ENCODE assay signal across 8 cellular contexts in the genomic region with DNA sequence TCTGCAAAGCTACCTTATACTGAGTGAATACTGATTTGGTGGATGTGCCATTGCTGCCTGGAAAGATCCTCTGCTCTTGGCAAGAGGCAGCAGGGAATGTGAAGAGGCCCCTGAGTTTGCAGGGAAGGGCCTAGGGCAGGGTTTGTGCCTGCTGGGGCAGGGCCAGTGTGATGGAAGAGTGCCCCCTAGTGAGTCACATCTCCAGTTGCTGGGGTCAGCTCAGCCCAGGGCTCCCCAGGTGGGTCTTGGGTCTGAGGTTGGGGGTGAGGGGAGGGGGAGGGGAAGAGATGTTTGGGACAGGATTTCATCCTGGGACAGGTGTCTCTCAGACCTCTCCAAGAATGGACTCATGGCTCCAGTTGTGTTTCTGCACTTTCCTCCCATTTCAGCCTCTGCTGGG. TPM values are rescaled to one million over a fixed set of nuclear protein-coding genes. Genes with fewer than 3 reads are reported as not detected.
DNase-seq lines count a peak whose midpoint lies in the region; ATAC-seq and TF ChIP-seq lines count a peak whose summit lies in the region.

No MANE protein-coding gene starts in this region.

- peak; percentile 18 for TF ChIP-seq CTCF in RWPE2 (IDR thresholded peaks at IDR 0.05; ENCODE audit: poor library complexity, severe bottlenecking)
- TF ChIP-seq CTCF in fibroblast of villous mesenchyme (IDR thresholded peaks at IDR 0.05; ENCODE audit: insufficient read depth, low read depth, low read length) = peak; percentile 70
- peak; percentile 20 to 64 (median 35) for TF ChIP-seq CTCF in sigmoid colon (IDR thresholded peaks at IDR 0.05)

- no peak for TF ChIP-seq POLR2A in sigmoid colon (IDR thresholded peaks at IDR 0.05)

- H3K27ac ChIP-seq in RWPE2 (ENCODE audit: poor library complexity, severe bottlenecking) (no peak overlapping the region), sigmoid colon (no peak overlapping the region)

- H3K4me1 ChIP-seq in RWPE2 (ENCODE audit: insufficient read depth, poor library complexity, severe bottlenecking) (peaks cover 30% of the 10 kb centered on the region), sigmoid colon (peaks cover 0 to 16% (median 12%) of the 10 kb centered on the region in 4 donors)

- peaks cover 3% of the 10 kb centered on the region for H3K36me3 ChIP-seq in RWPE2 (ENCODE audit: low read depth)
- no peaks in the 10 kb centered on the region for H3K36me3 ChIP-seq in sigmoid colon

- H3K27me3 ChIP-seq in RWPE2 (ENCODE audit: insufficient read depth, poor library complexity, severe bottlenecking) (no peaks in the 10 kb centered on the region), sigmoid colon (no peaks in the 10 kb centered on the region)

- TF ChIP-seq EP300 in sigmoid colon (IDR thresholded peaks at IDR 0.05) = no peak

- ATAC-seq in RWPE2 (ENCODE audit: low read depth) = no peak

- DNase-seq in DMS53 (lab: John Stamatoyannopoulos, UW) = peak; percentile 28
- DNase-seq in DMS53 treated with DMSO at 0.1 percent for 48 hours (lab: John Stamatoyannopoulos, UW; ENCODE audit: unreplicated experiment) = no peak
- DNase-seq in RWPE2 (ENCODE audit: low spot score) = no peak
- peak; percentile 62 for DNase-seq in fibroblast of villous mesenchyme (ENCODE audit: low read depth)
- peak; percentile 74 for DNase-seq in sigmoid colon
- DNase-seq in NCI-H1092 (lab: John Stamatoyannopoulos, UW) = no peak
- no peak for DNase-seq in H4 (ENCODE audit: low spot score)
- no peak for DNase-seq in DMS114 treated with DMSO at 0.1 percent for 48 hours (lab: John Stamatoyannopoulos, UW; ENCODE audit: unreplicated experiment)

- H3K9me3 ChIP-seq in RWPE2 (ENCODE audit: severe bottlenecking) = no peaks in the 10 kb centered on the region
- no peaks in the 10 kb centered on the region for H3K9me3 ChIP-seq in sigmoid colon

- intact Hi-C loops in sigmoid colon (cut with DNase I) = loop anchor here (1.0 kb wide), 1 partner anchor 70 kb away; no protein-coding TSS in a partner anchor

- no peak overlapping the region for H3K4me3 ChIP-seq in RWPE2 (ENCODE audit: severe bottlenecking)
- H3K4me3 ChIP-seq in fibroblast of villous mesenchyme (ENCODE audit: low read depth, low read length) = no peak overlapping the region
- H3K4me3 ChIP-seq in sigmoid colon = no peak overlapping the region

RNA-seq across cellular contexts. Expression of gene AMOTL2, which starts 4.1 kb away (rescaled TPM):
- total RNA-seq in fibroblast of villous mesenchyme = 129 and 236 TPM in 2 replicates
- total RNA-seq in sigmoid colon = 100 to 1,000 TPM in 1 of 4 donors, 10 to 100 TPM in 3; 43.5 to 112 (median 47.6) TPM
- 10 to 100 TPM in 1 of 3 donors, 1 to 10 TPM in 2; 1.6 to 13.8 (median 9.9) TPM for polyA plus RNA-seq in sigmoid colon
- total RNA-seq in H4 (2014; rRNA removed; shearing (Covaris generic)) = 21.5 and 23.0 TPM in 2 replicates

Comparison
In these comparisons a context has a peak if more than half of its experiments do, and no peak if none do; other contexts are left out.
1. DNase-seq: peak in DMS53 (single experiment), fibroblast of villous mesenchyme (single experiment) and sigmoid colon (single experiment); none in DMS53 treated with DMSO at 0.1 percent for 48 hours (single experiment), RWPE2 (single experiment), NCI-H1092 (single experiment), H4 (single experiment) and DMS114 treated with DMSO at 0.1 percent for 48 hours (single experiment).
2. CTCF ChIP-seq: peak in every context shown above with its lines; median percentile 70 in fibroblast of villous mesenchyme; 35 in sigmoid colon; 18 in RWPE2.